Comparison of ENCODE assay signal across 1 cellular context in genomic region chr11:111335124-111335535, GRCh38.
TF ChIP-seq lines count a peak whose summit lies in the region.

No MANE protein-coding gene starts in this region.

TF ChIP-seq in HepG2, 621 proteins besides CTCF, POLR2A, EP300 and RAD21 (continued from another document and continues in another):
- TF ChIP-seq ZNF543 (CRISPR knock-in tag; IDR thresholded peaks at IDR 0.05) (peak; percentile 53; the same call in 1 of the 2 replicates), GLI4 (CRISPR knock-in tag; IDR thresholded peaks at IDR 0.05; ENCODE audit: borderline replicate concordance) (peak; percentile 62; the same call in 1 of the 2 replicates), ZNF44 (CRISPR knock-in tag; IDR thresholded peaks at IDR 0.05) (peak; percentile 91), KLF13 (CRISPR knock-in tag; IDR thresholded peaks at IDR 0.05) (no peak), ZNF562 (CRISPR knock-in tag; IDR thresholded peaks at IDR 0.05; ENCODE audit: borderline replicate concordance) (no peak), NFIC (IDR thresholded peaks at IDR 0.05; ENCODE audit: low read length) (no peak; the same call in 1 of the 2 replicates), MIER2 (CRISPR knock-in tag; IDR thresholded peaks at IDR 0.05) (0 out of 2 replicates have a peak, but pooled peaks have one; percentile 17), ELF1 (CRISPR knock-in tag; IDR thresholded peaks at IDR 0.05) (no peak; the same call in 1 of the 2 replicates), ZBED4 (CRISPR knock-in tag; IDR thresholded peaks at IDR 0.05; ENCODE audit: borderline replicate concordance) (peak; percentile 64), HNF4A (CRISPR knock-in tag; IDR thresholded peaks at IDR 0.05) (peak; percentile 93), FOXK2 (IDR thresholded peaks at IDR 0.05) (no peak), NBN (conservative IDR thresholded peaks at IDR 0.05) (no peak), ZNF235 (CRISPR knock-in tag; IDR thresholded peaks at IDR 0.05; ENCODE audit: borderline replicate concordance) (no peak), ZNF629 (CRISPR knock-in tag; conservative IDR thresholded peaks at IDR 0.05) (no peak), EZH2 (conservative IDR thresholded peaks at IDR 0.05; ENCODE audit: low read depth, low read length) (no peak), JUND (CRISPR knock-in tag; IDR thresholded peaks at IDR 0.05) (0 out of 2 replicates have a peak, but pooled peaks have one; percentile 24), CBX1 (IDR thresholded peaks at IDR 0.05; ENCODE audit: low read depth) (no peak), ZNF775 (CRISPR knock-in tag; IDR thresholded peaks at IDR 0.05; ENCODE audit: borderline replicate concordance) (no peak), RFX1 (IDR thresholded peaks at IDR 0.05) (no peak), AHR (CRISPR knock-in tag; IDR thresholded peaks at IDR 0.05) (no peak), HES4 (CRISPR knock-in tag; IDR thresholded peaks at IDR 0.05; ENCODE audit: borderline replicate concordance) (no peak), TMF1 (CRISPR knock-in tag; IDR thresholded peaks at IDR 0.05; ENCODE audit: low read depth) (0 out of 2 replicates have a peak, but pooled peaks have one; percentile 13), ZBTB39 (CRISPR knock-in tag; IDR thresholded peaks at IDR 0.05) (no peak), ZBTB34 (CRISPR knock-in tag; IDR thresholded peaks at IDR 0.05) (peak; percentile 3; the same call in 1 of the 2 replicates), TBX3 (IDR thresholded peaks at IDR 0.05; ENCODE audit: borderline replicate concordance) (no peak), POLR2AphosphoS2 (IDR thresholded peaks at IDR 0.05; ENCODE audit: low read depth, low read length) (no peak), ZBTB7A (CRISPR knock-in tag; IDR thresholded peaks at IDR 0.05) (no peak), ZBTB42 (CRISPR knock-in tag; IDR thresholded peaks at IDR 0.05) (peak; percentile 67), GABPB1 (CRISPR knock-in tag; IDR thresholded peaks at IDR 0.05) (no peak), NCOA5 (CRISPR knock-in tag; IDR thresholded peaks at IDR 0.05) (no peak), ZBTB8A (CRISPR knock-in tag; IDR thresholded peaks at IDR 0.05; ENCODE audit: borderline replicate concordance, low read depth) (no peak), ZEB1 (IDR thresholded peaks at IDR 0.05; ENCODE audit: insufficient replicate concordance, low read depth) (peak; percentile 6), JUNB (CRISPR knock-in tag; IDR thresholded peaks at IDR 0.05; ENCODE audit: borderline replicate concordance) (no peak), NFIB (CRISPR knock-in tag; IDR thresholded peaks at IDR 0.05; ENCODE audit: borderline replicate concordance) (no peak), NFATC3 (CRISPR knock-in tag; IDR thresholded peaks at IDR 0.05) (no peak), SNAPC5 (CRISPR knock-in tag; IDR thresholded peaks at IDR 0.05; ENCODE audit: borderline replicate concordance) (no peak), ZNF546 (CRISPR knock-in tag; conservative IDR thresholded peaks at IDR 0.05) (peak; percentile 80; the same call in 1 of the 2 replicates), ZNF251 (CRISPR knock-in tag; IDR thresholded peaks at IDR 0.05) (no peak), ZNF232 (CRISPR knock-in tag; IDR thresholded peaks at IDR 0.05; ENCODE audit: borderline replicate concordance) (no peak; the same call in 1 of the 2 replicates), ZBTB10 (CRISPR knock-in tag; IDR thresholded peaks at IDR 0.05; ENCODE audit: borderline replicate concordance) (no peak), AKAP8 (CRISPR knock-in tag; IDR thresholded peaks at IDR 0.05) (no peak), HNRNPH1 (optimal IDR thresholded peaks at IDR 0.05; ENCODE audit: low read depth, low read length) (no peak), ZNF850 (CRISPR knock-in tag; conservative IDR thresholded peaks at IDR 0.05) (no peak), MEIS1 (CRISPR knock-in tag; IDR thresholded peaks at IDR 0.05; ENCODE audit: borderline replicate concordance) (0 out of 2 replicates have a peak, but pooled peaks have one; percentile 19), ZNF264 (CRISPR knock-in tag; IDR thresholded peaks at IDR 0.05) (no peak), MBD4 (IDR thresholded peaks at IDR 0.05; ENCODE audit: borderline replicate concordance, low read length) (no peak; the same call in 1 of the 2 replicates), CENPT (CRISPR knock-in tag; IDR thresholded peaks at IDR 0.05; ENCODE audit: low read depth) (no peak), TRIM24 (CRISPR knock-in tag; IDR thresholded peaks at IDR 0.05) (no peak), ZNF160 (CRISPR knock-in tag; IDR thresholded peaks at IDR 0.05) (no peak), AGO1 (IDR thresholded peaks at IDR 0.05; ENCODE audit: low read depth, low read length, poor library complexity, severe bottlenecking) (no peak), ZNF564 (CRISPR knock-in tag; IDR thresholded peaks at IDR 0.05) (peak; percentile 42; the same call in 1 of the 2 replicates), KAT7 (CRISPR knock-in tag; IDR thresholded peaks at IDR 0.05; ENCODE audit: borderline replicate concordance) (no peak; the same call in 1 of the 2 replicates), ISX (CRISPR knock-in tag; conservative IDR thresholded peaks at IDR 0.05) (no peak), ZNF563 (CRISPR knock-in tag; IDR thresholded peaks at IDR 0.05) (peak; percentile 75)
- TF ChIP-seq, protein P1, sequence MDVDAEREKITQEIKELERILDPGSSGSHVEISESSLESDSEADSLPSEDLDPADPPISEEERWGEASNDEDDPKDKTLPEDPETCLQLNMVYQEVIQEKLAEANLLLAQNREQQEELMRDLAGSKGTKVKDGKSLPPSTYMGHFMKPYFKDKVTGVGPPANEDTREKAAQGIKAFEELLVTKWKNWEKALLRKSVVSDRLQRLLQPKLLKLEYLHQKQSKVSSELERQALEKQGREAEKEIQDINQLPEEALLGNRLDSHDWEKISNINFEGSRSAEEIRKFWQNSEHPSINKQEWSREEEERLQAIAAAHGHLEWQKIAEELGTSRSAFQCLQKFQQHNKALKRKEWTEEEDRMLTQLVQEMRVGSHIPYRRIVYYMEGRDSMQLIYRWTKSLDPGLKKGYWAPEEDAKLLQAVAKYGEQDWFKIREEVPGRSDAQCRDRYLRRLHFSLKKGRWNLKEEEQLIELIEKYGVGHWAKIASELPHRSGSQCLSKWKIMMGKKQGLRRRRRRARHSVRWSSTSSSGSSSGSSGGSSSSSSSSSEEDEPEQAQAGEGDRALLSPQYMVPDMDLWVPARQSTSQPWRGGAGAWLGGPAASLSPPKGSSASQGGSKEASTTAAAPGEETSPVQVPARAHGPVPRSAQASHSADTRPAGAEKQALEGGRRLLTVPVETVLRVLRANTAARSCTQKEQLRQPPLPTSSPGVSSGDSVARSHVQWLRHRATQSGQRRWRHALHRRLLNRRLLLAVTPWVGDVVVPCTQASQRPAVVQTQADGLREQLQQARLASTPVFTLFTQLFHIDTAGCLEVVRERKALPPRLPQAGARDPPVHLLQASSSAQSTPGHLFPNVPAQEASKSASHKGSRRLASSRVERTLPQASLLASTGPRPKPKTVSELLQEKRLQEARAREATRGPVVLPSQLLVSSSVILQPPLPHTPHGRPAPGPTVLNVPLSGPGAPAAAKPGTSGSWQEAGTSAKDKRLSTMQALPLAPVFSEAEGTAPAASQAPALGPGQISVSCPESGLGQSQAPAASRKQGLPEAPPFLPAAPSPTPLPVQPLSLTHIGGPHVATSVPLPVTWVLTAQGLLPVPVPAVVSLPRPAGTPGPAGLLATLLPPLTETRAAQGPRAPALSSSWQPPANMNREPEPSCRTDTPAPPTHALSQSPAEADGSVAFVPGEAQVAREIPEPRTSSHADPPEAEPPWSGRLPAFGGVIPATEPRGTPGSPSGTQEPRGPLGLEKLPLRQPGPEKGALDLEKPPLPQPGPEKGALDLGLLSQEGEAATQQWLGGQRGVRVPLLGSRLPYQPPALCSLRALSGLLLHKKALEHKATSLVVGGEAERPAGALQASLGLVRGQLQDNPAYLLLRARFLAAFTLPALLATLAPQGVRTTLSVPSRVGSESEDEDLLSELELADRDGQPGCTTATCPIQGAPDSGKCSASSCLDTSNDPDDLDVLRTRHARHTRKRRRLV (CRISPR knock-in tag; IDR thresholded peaks at IDR 0.05) = no peak
- TF ChIP-seq, protein P2, sequence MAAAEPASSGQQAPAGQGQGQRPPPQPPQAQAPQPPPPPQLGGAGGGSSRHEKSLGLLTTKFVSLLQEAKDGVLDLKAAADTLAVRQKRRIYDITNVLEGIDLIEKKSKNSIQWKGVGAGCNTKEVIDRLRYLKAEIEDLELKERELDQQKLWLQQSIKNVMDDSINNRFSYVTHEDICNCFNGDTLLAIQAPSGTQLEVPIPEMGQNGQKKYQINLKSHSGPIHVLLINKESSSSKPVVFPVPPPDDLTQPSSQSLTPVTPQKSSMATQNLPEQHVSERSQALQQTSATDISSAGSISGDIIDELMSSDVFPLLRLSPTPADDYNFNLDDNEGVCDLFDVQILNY (CRISPR knock-in tag; conservative IDR thresholded peaks at IDR 0.05) = no peak
